In the genomic region with DNA sequence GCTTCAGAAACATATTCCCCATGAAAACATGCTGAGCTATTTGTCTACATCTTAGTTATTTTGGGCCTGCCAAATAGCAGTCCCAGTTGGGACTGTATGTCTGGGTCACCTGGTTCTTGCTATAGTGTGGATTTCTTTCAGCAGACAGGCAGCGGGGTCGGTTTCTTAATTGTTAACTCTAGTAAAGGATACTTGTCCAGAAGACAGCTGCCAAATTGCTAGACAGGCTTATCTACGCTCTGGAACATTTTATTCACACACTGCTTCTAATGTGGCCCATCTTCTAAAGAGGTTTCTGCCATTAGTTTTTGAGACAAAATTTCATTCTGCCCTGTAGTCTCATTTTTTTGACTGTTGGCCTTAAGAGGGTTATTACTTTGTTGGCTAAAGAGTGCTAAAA, we compare ENCODE assay signal across 31 cellular contexts.
"Had no signal": no experiment of that assay in that cellular context is flagged by ENCODE, and none has a peak within 500 bp of the region (broad histone marks: within the 10 kb centered on the region; RNA-seq: fewer than 3 reads in every experiment).

No MANE protein-coding gene starts in this region.

- DNase-seq: activated effector memory CD4-positive, alpha-beta T cell treated with anti-CD3 and anti-CD28 coated beads, Interleukin-2, amount 50 U/mL, for 16 hours; activated effector memory CD4-positive, alpha-beta T cell treated with Interleukin-2 at 50 U/mL for 16 hours; activated gamma-delta T cell; activated gamma-delta T cell treated with Interleukin-2 at 50 U/mL for 16 hours; activated naive CD4-positive, alpha-beta T cell; activated naive CD4-positive, alpha-beta T cell treated with anti-CD3 and anti-CD28 coated beads for 36 hours; activated naive CD4-positive, alpha-beta T cell treated with anti-CD3 and anti-CD28 coated beads, Interleukin-2, amount 10 ng/mL, durations not matched to agents 7 days and 5 days; activated naive CD4-positive, alpha-beta T cell treated with anti-CD3 and anti-CD28 coated beads, Interleukin-2, amount 50 U/mL, for 16 hours; activated naive CD4-positive, alpha-beta T cell treated with Interleukin-2 at 50 U/mL for 16 hours; activated naive CD8-positive, alpha-beta T cell treated with anti-CD3 and anti-CD28 coated beads for 36 hours; activated naive CD8-positive, alpha-beta T cell treated with anti-CD3 and anti-CD28 coated beads, Interleukin-2, amount 10 ng/mL, durations not matched to agents 7 days and 5 days; activated naive CD8-positive, alpha-beta T cell treated with anti-CD3 and anti-CD28 coated beads, Interleukin-2, amount 50 U/mL, for 24 hours; activated T-cell treated with anti-CD3 and anti-CD28 coated beads, Interleukin-2, amount 50 U/mL, for 1 hour; activated T-cell treated with anti-CD3 and anti-CD28 coated beads, Interleukin-2, amount 50 U/mL, for 24 hours; activated T-cell treated with anti-CD3 and anti-CD28 coated beads, Interleukin-2, amount 50 U/mL, for 4 hours; activated T-cell treated with anti-CD3 and anti-CD28 coated beads, Interleukin-2, amount 50 U/mL, for 48 hours; activated T-cell treated with anti-CD3 and anti-CD28 coated beads, Interleukin-2, amount 50 U/mL, for 72 hours; adrenal gland; amniotic stem cell; amygdala; anterior cingulate cortex; aorta; body of pancreas; brain microvascular endothelial cell; caudate nucleus; central memory CD4-positive, alpha-beta T cell; cerebellar nuclear complex had no signal

- H3K27me3 ChIP-seq: adrenal gland, ascending aorta, body of pancreas, brain microvascular endothelial cell, breast epithelium had no signal

- H3K4me1 ChIP-seq: adrenal gland, ascending aorta, body of pancreas, breast epithelium had no signal

- H3K36me3 ChIP-seq: adrenal gland, ascending aorta, brain microvascular endothelial cell, breast epithelium had no signal

- ATAC-seq: activated naive CD4-positive, alpha-beta T cell treated with anti-CD3 and anti-CD28 coated beads, Interleukin-2, amount 50 U/mL, for 72 hours; activated naive CD8-positive, alpha-beta T cell treated with anti-CD3 and anti-CD28 coated beads, Interleukin-2, amount 50 U/mL, for 24 hours; activated T-cell treated with anti-CD3 and anti-CD28 coated beads, Interleukin-2, amount 50 U/mL, for 4 hours; activated T-cell treated with anti-CD3 and anti-CD28 coated beads, Interleukin-2, amount 50 U/mL, for 72 hours; activated T-helper 17 cell treated with anti-CD3 and anti-CD28 coated beads, Interleukin-2, amount 50 U/mL, for 72 hours; body of pancreas had no signal

- H3K27ac ChIP-seq: adrenal gland, ascending aorta, body of pancreas, brain microvascular endothelial cell, breast epithelium had no signal

- H3K9me3 ChIP-seq: adrenal gland, ascending aorta, body of pancreas, breast epithelium had no signal

- H3K4me3 ChIP-seq: adrenal gland, ascending aorta, body of pancreas, breast epithelium had no signal
